ENCODE assay signal across 8 cellular contexts in the genomic region with DNA sequence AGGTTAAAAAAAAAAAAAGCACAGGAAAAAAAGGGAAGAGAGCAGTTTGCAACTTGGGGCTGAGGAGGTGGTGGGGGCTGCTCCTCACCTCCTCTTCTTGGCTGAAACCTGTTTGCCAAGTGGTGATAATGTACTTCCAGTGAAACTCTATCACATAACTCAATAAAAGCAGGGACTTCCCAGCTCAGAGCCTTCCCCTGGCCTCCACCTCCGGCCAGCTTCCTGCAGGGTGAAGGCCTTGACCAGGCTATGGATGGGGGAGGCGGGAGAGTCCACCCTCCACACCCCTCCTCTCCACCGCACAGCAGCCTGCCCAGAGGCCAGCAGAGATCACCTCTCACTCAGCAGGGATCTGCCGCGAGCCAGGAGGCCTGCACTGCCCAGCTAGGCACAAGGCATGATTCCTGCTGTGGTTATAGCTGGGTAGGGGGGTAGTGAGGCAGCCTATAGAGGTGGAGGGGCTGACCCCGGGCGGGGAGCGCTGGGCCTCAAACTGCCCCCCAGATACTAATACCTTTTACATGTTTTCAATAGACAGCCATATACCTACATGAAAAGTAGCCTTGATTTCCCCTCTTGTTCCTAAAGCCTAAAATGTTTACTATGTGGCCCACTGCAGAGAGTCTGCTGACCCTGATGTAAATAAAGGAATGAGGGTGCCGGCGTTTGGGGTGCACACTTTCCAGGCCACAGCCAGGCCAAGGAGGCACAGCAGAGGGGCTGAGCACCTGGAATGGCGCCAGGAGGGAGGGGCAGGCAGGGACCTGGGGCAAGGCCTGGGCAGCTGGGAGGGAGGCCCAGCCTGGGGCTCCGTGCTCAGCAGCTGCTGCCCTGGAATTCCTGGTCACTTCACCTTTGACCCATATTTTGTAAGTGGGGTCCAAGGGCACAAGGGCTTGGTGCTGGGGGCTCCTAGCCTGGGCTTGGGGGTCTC. TPM values are rescaled to one million over a fixed set of nuclear protein-coding genes. Genes with fewer than 3 reads are reported as not detected.
DNase-seq lines count a peak whose midpoint lies in the region; ATAC-seq lines count a peak whose summit lies in the region.

No MANE protein-coding gene starts in this region.

- ATAC-seq in left colon (peak; percentile 56), HG03159 (IDR thresholded peaks at IDR 0.05; ENCODE audit: unreplicated experiment) (no peak)
- ATAC-seq in stimulated activated naive B cell treated with anti-CD40 and anti-IgM and Interleukin-4, amounts not matched to agents 10 μg/mL and 1 μg/mL and 100 μg/mL, for 72 hours (replicated peaks) = peak in 1 of 2 donors; percentile 19

- peaks cover 27 to 48% of the 10 kb centered on the region in 2 donors for H3K36me3 Mint-ChIP-seq in stimulated activated naive B cell treated with anti-CD40 and anti-IgM and Interleukin-4, amounts not matched to agents 10 μg/mL and 1 μg/mL and 100 μg/mL, for 72 hours

- no peaks in the 10 kb centered on the region for H3K9me3 Mint-ChIP-seq in stimulated activated naive B cell treated with anti-CD40 and anti-IgM and Interleukin-4, amounts not matched to agents 10 μg/mL and 1 μg/mL and 100 μg/mL, for 72 hours

- H3K27me3 Mint-ChIP-seq in stimulated activated naive B cell treated with anti-CD40 and anti-IgM and Interleukin-4, amounts not matched to agents 10 μg/mL and 1 μg/mL and 100 μg/mL, for 72 hours = no peaks in the 10 kb centered on the region

- H3K4me3 Mint-ChIP-seq in stimulated activated naive B cell treated with anti-CD40 and anti-IgM and Interleukin-4, amounts not matched to agents 10 μg/mL and 1 μg/mL and 100 μg/mL, for 72 hours = peak overlapping the region; percentile 80 to 87

- H3K27ac Mint-ChIP-seq in stimulated activated naive B cell treated with anti-CD40 and anti-IgM and Interleukin-4, amounts not matched to agents 10 μg/mL and 1 μg/mL and 100 μg/mL, for 72 hours = peak overlapping the region; percentile 88

- peak; percentile 27 for DNase-seq in DMS 273 (lab: John Stamatoyannopoulos, UW; ENCODE audit: unreplicated experiment)
- DNase-seq in DMS 273 treated with DMSO at 0.1 percent for 48 hours (lab: John Stamatoyannopoulos, UW) = no peak
- peak; percentile 37 for DNase-seq in astrocyte of the hippocampus (ENCODE audit: low read depth, low spot score)
- DNase-seq in left colon = peak; percentile 61 to 74
- DNase-seq in stimulated activated naive B cell treated with anti-CD40 and anti-IgM and Interleukin-4, amounts not matched to agents 10 μg/mL and 1 μg/mL and 100 μg/mL, for 72 hours = no peak
- no peak for DNase-seq in NCI-H128 (lab: John Stamatoyannopoulos, UW; ENCODE audit: unreplicated experiment)
- DNase-seq in SKM-1 treated with dmso at 0.1 percent for 144 hours (lab: John Stamatoyannopoulos, UW; ENCODE audit: unreplicated experiment) = no peak

- H3K4me1 Mint-ChIP-seq in stimulated activated naive B cell treated with anti-CD40 and anti-IgM and Interleukin-4, amounts not matched to agents 10 μg/mL and 1 μg/mL and 100 μg/mL, for 72 hours = peaks cover 72 to 97% of the 10 kb centered on the region in 2 donors

- intact Hi-C loops in left colon (cut with DNase I, micrococcal nuclease) = no loop called here

RNA-seq across cellular contexts. Expression of gene ZNF787, which starts 10.3 kb away (rescaled TPM):
- 10 to 100 TPM; 56.6 to 59.9 TPM for total RNA-seq in left colon

RNA-seq across cellular contexts. Expression of gene ZNF444, which starts 30.3 kb away (rescaled TPM):
- total RNA-seq in left colon = 10 to 100 TPM; 24.8 to 29.5 TPM

Comparison
In these comparisons a context has a peak if more than half of its experiments do, and no peak if none do; other contexts are left out.
1. DNase-seq: peak in DMS 273 (single experiment), astrocyte of the hippocampus (single experiment) and left colon (2 of 2); none in DMS 273 treated with DMSO at 0.1 percent for 48 hours (single experiment), stimulated activated naive B cell treated with anti-CD40 and anti-IgM and Interleukin-4, amounts not matched to agents 10 μg/mL and 1 μg/mL and 100 μg/mL, for 72 hours (single experiment), NCI-H128 (single experiment) and SKM-1 treated with dmso at 0.1 percent for 144 hours (single experiment).